ENCODE assay signal across 19 cellular contexts in the genomic region with DNA sequence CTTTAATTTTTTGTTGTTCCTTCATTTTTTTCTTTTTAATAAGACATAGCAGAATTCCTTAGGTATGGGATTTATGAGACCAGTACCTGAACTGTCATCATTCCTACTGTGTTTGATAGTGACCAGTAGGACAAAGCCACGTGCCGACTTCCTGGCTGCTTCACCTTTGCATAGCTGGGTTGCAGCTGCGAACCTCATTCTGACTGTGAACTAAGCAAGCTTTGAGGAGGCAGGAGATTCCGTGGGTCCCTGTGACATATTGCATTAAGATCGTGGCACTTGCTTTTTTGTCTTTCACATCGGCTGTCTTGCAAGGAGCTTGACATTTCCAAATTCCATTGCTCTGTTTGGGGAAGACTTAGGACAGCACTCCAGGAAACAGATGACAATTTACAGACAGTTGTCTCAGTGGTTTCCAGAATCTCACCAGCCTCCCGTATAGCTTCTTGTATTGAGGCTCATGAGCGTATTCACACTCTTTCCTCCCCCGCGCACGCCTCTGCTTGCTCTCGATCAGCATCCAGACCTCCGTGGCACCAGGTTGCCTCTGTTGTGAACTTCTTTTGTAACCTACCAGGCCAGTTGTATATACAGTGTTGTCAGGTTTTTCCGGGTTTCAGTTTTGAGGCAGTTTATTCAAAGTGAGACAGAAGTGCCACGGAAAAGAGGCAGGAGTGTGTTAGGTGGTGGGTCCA.
DNase-seq lines count a peak whose midpoint lies in the region; ATAC-seq and TF ChIP-seq lines count a peak whose summit lies in the region.
"Had no signal": no experiment of that assay in that cellular context is flagged by ENCODE, and none has a peak within 500 bp of the region (broad histone marks: within the 10 kb centered on the region; RNA-seq: fewer than 3 reads in every experiment).

No MANE protein-coding gene starts in this region.

- DNase-seq in Kasumi-1 (lab: John Stamatoyannopoulos, UW) (peak; percentile 31 to 36), endothelial cell (ENCODE audit: low spot score) (no peak), nephron progenitor cell (no peak), erythroblast (lab: John Stamatoyannopoulos, UW) (no peak), hippocampal formation (lab: John Stamatoyannopoulos, UW) (no peak)
- DNase-seq in activated CD4-positive, CD25-positive, alpha-beta regulatory T cell (lab: John Stamatoyannopoulos, UW): no peak
- DNase-seq: 8988T; ACHN; AML-193; BE2C; Calu3; CD4-positive, alpha-beta memory T cell; COR-L47; DMS53; DMS79 treated with DMSO at 0.1 percent for 48 hours; GOT3; HFFc6 had no signal

- H3K4me3 Mint-ChIP-seq in endothelial cell (ENCODE audit: unreplicated experiment) (peak overlapping the region; percentile 52), nephron progenitor cell (no peak overlapping the region)
- H3K4me3 Mint-ChIP-seq in activated T-helper 17 cell treated with anti-CD3 and anti-CD28 coated beads, Interleukin-2, amount 50 U/mL, for 72 hours: no peak overlapping the region
- H3K4me3 Mint-ChIP-seq: CD4-positive, alpha-beta memory T cell; HFFc6 had no signal

- no peak for ATAC-seq in activated T-helper 17 cell treated with anti-CD3 and anti-CD28 coated beads, Interleukin-2, amount 50 U/mL, for 72 hours (replicated peaks)
- ATAC-seq: A549 had no signal

- peaks cover 7% of the 10 kb centered on the region for H3K4me1 Mint-ChIP-seq in endothelial cell (ENCODE audit: unreplicated experiment)
- peaks cover 22% of the 10 kb centered on the region for H3K4me1 Mint-ChIP-seq in nephron progenitor cell
- H3K4me1 Mint-ChIP-seq in activated T-helper 17 cell treated with anti-CD3 and anti-CD28 coated beads, Interleukin-2, amount 50 U/mL, for 72 hours: peaks cover 4% of the 10 kb centered on the region

- H3K27ac Mint-ChIP-seq in endothelial cell (ENCODE audit: unreplicated experiment) (no peak overlapping the region), nephron progenitor cell (peak overlapping the region; percentile 17)
- no peak overlapping the region for H3K27ac Mint-ChIP-seq in activated T-helper 17 cell treated with anti-CD3 and anti-CD28 coated beads, Interleukin-2, amount 50 U/mL, for 72 hours
- H3K27ac Mint-ChIP-seq: HFFc6 had no signal

- H3K36me3 Mint-ChIP-seq in endothelial cell (ENCODE audit: low read depth, unreplicated experiment): peaks cover 48% of the 10 kb centered on the region
- H3K36me3 Mint-ChIP-seq in nephron progenitor cell (ENCODE audit: low read depth): peaks cover 58% of the 10 kb centered on the region
- H3K36me3 Mint-ChIP-seq in activated T-helper 17 cell treated with anti-CD3 and anti-CD28 coated beads, Interleukin-2, amount 50 U/mL, for 72 hours (ENCODE audit: low read depth): no peaks in the 10 kb centered on the region
- H3K36me3 Mint-ChIP-seq: CD4-positive, alpha-beta memory T cell had no signal

- TF ChIP-seq CTCF in endothelial cell (IDR thresholded peaks at IDR 0.05; ENCODE audit: unreplicated experiment) (no peak), nephron progenitor cell (IDR thresholded peaks at IDR 0.05) (no peak)

- H3K9me3 Mint-ChIP-seq in endothelial cell (ENCODE audit: unreplicated experiment): no peaks in the 10 kb centered on the region
- H3K9me3 Mint-ChIP-seq in nephron progenitor cell: no peaks in the 10 kb centered on the region
- no peaks in the 10 kb centered on the region for H3K9me3 Mint-ChIP-seq in activated T-helper 17 cell treated with anti-CD3 and anti-CD28 coated beads, Interleukin-2, amount 50 U/mL, for 72 hours
- H3K9me3 Mint-ChIP-seq: HFFc6 had no signal

- no peaks in the 10 kb centered on the region for H3K27me3 Mint-ChIP-seq in endothelial cell (ENCODE audit: unreplicated experiment)
- no peaks in the 10 kb centered on the region for H3K27me3 Mint-ChIP-seq in nephron progenitor cell (ENCODE audit: low read depth, poor library complexity)
- peaks cover 17% of the 10 kb centered on the region for H3K27me3 Mint-ChIP-seq in activated T-helper 17 cell treated with anti-CD3 and anti-CD28 coated beads, Interleukin-2, amount 50 U/mL, for 72 hours

- TF ChIP-seq POLR2A in erythroblast (IDR thresholded peaks at IDR 0.05; ENCODE audit: low read length): no peak

Comparison
In these comparisons a context has a peak if more than half of its experiments do, and no peak if none do; other contexts are left out.
1. DNase-seq: peak in Kasumi-1 (2 of 2); none in endothelial cell (single experiment), nephron progenitor cell (single experiment), activated CD4-positive, CD25-positive, alpha-beta regulatory T cell (0 of 4), erythroblast (0 of 2) and hippocampal formation (0 of 2).